ENCODE assay signal across 16 cellular contexts in the genomic region with DNA sequence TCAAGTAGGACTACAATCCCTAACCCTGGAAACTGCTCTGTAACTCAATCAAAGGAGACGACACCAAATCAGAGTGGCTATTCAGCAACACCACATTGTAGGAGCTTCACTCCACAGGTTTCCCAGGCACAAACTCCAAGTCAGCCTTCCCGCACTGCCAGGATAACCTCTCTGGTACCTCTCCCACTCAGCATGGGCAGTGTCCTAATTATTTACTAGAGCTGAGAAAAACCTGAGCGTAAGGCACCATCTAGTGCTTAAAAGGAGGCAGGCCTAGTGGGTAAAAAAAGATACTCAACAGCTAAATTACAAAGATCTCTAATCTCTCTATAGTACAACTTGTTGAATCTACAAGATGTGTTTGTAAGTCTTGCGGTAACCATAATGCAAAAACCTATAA. TPM values are rescaled to one million over a fixed set of nuclear protein-coding genes. Genes with fewer than 3 reads are reported as not detected.
A peak's percentile ranks its signal among the peaks of the same experiment; 100 is the strongest.
DNase-seq lines count a peak whose midpoint lies in the region; ATAC-seq, FAIRE-seq and TF ChIP-seq lines count a peak whose summit lies in the region.
"Had no signal": no experiment of that assay in that cellular context is flagged by ENCODE, and none has a peak within 500 bp of the region (broad histone marks: within the 10 kb centered on the region; RNA-seq: fewer than 3 reads in every experiment).

No MANE protein-coding gene starts in this region.

- H3K4me3 Mint-ChIP-seq in WTC11, result no peak overlapping the region
- H3K4me3 Mint-ChIP-seq in natural killer cell treated with Interleukin-12 subunit alpha and Interleukin-12 subunit beta and Interleukin-15 and Interleukin-18, amount 100 ng/mL, for 72 hours, result peak overlapping the region; percentile 82
- H3K4me3 Mint-ChIP-seq: activated CD4-positive, alpha-beta T cell treated with anti-CD3 and anti-CD28 coated beads, Interleukin-2, amount 10 ng/mL, durations not matched to agents 7 days and 5 days; brain; T-helper 17 cell had no signal

- H3K4me1 Mint-ChIP-seq in WTC11, result peaks cover 17% of the 10 kb centered on the region
- H3K4me1 Mint-ChIP-seq in natural killer cell treated with Interleukin-12 subunit alpha and Interleukin-12 subunit beta and Interleukin-15 and Interleukin-18, amount 100 ng/mL, for 72 hours (ENCODE audit: low read depth in 2 of 2), result peaks cover 32 to 41% of the 10 kb centered on the region in 2 donors

- peak overlapping the region; percentile 71 for H3K27ac Mint-ChIP-seq in WTC11
- H3K27ac Mint-ChIP-seq in natural killer cell treated with Interleukin-12 subunit alpha and Interleukin-12 subunit beta and Interleukin-15 and Interleukin-18, amount 100 ng/mL, for 72 hours, result no peak overlapping the region
- H3K27ac Mint-ChIP-seq: activated CD4-positive, alpha-beta T cell treated with anti-CD3 and anti-CD28 coated beads, Interleukin-2, amount 10 ng/mL, durations not matched to agents 7 days and 5 days; brain had no signal

- no peak for TF ChIP-seq CTCF in WTC11 (IDR thresholded peaks at IDR 0.05)

- CTCF ChIA-PET in WTC11 (lab: Charles Lee), result interaction anchor here (0.7 to 1.4 kb wide), 7 partner anchors 16 to 537 kb away, joined by 3 to 12 read pairs (median 4); a partner anchor contains a TSS

- peaks cover 11% of the 10 kb centered on the region for H3K36me3 Mint-ChIP-seq in WTC11
- H3K36me3 Mint-ChIP-seq in natural killer cell treated with Interleukin-12 subunit alpha and Interleukin-12 subunit beta and Interleukin-15 and Interleukin-18, amount 100 ng/mL, for 72 hours, result peaks cover 22% of the 10 kb centered on the region

- POLR2A ChIA-PET in WTC11 (lab: Charles Lee), result no interaction called here

- DNase-seq in NCI-H82 (lab: John Stamatoyannopoulos, UW) (peak; percentile 19), NCI-H82 treated with DMSO at 0.1 percent for 48 hours (lab: John Stamatoyannopoulos, UW; ENCODE audit: unreplicated experiment) (no peak), GM18507 (ENCODE audit: extremely low spot score, insufficient read length, low read depth) (no peak), WTC11 (ENCODE audit: low spot score) (no peak), NCI-H187 treated with DMSO at 0.1 percent for 48 hours (lab: John Stamatoyannopoulos, UW) (no peak), NCI-H748 (lab: John Stamatoyannopoulos, UW; ENCODE audit: unreplicated experiment) (no peak), amniotic stem cell (lab: John Stamatoyannopoulos, UW) (no peak)
- DNase-seq in natural killer cell treated with Interleukin-12 subunit alpha and Interleukin-12 subunit beta and Interleukin-15 and Interleukin-18, amount 100 ng/mL, for 72 hours (ENCODE audit: low spot score), result no peak
- DNase-seq: activated CD4-positive, alpha-beta T cell treated with anti-CD3 and anti-CD28 coated beads, Interleukin-2, amount 10 ng/mL, durations not matched to agents 7 days and 5 days; mammary epithelial cell; NCI-H510A; sigmoid colon; T-helper 17 cell had no signal

- peaks cover 4% of the 10 kb centered on the region; the same call in 1 of the 2 replicates for H3K9me3 Mint-ChIP-seq in WTC11
- H3K9me3 Mint-ChIP-seq in natural killer cell treated with Interleukin-12 subunit alpha and Interleukin-12 subunit beta and Interleukin-15 and Interleukin-18, amount 100 ng/mL, for 72 hours, result no peaks in the 10 kb centered on the region

- ATAC-seq in WTC11, result peak; percentile 71
- ATAC-seq in natural killer cell treated with Interleukin-12 subunit alpha and Interleukin-12 subunit beta and Interleukin-15 and Interleukin-18, amount 100 ng/mL, for 72 hours, result no peak
- ATAC-seq: A549, T-helper 17 cell had no signal

- peak; percentile 74 for FAIRE-seq in GM18507 (lab: Jason Lieb, UNC)
- FAIRE-seq: A549, H54 had no signal

- H3K27me3 Mint-ChIP-seq in WTC11 (ENCODE audit: low read depth), result no peaks in the 10 kb centered on the region
- H3K27me3 Mint-ChIP-seq in natural killer cell treated with Interleukin-12 subunit alpha and Interleukin-12 subunit beta and Interleukin-15 and Interleukin-18, amount 100 ng/mL, for 72 hours, result no peaks in the 10 kb centered on the region
- H3K27me3 Mint-ChIP-seq: activated CD4-positive, alpha-beta T cell treated with anti-CD3 and anti-CD28 coated beads, Interleukin-2, amount 10 ng/mL, durations not matched to agents 7 days and 5 days; brain; T-helper 17 cell had no signal

TF ChIP-seq in WTC11, 78 proteins besides CTCF, POLR2A, EP300 and RAD21:
- TF ChIP-seq, protein P1, sequence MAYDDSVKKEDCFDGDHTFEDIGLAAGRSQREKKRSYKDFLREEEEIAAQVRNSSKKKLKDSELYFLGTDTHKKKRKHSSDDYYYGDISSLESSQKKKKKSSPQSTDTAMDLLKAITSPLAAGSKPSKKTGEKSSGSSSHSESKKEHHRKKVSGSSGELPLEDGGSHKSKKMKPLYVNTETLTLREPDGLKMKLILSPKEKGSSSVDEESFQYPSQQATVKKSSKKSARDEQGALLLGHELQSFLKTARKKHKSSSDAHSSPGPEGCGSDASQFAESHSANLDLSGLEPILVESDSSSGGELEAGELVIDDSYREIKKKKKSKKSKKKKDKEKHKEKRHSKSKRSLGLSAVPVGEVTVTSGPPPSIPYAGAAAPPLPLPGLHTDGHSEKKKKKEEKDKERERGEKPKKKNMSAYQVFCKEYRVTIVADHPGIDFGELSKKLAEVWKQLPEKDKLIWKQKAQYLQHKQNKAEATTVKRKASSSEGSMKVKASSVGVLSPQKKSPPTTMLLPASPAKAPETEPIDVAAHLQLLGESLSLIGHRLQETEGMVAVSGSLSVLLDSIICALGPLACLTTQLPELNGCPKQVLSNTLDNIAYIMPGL (CRISPR knock-in tag; IDR thresholded peaks at IDR 0.05), result no peak
- TF ChIP-seq ZNF396 (CRISPR knock-in tag; IDR thresholded peaks at IDR 0.05; ENCODE audit: borderline replicate concordance) (no peak), NR1H2 (CRISPR knock-in tag; IDR thresholded peaks at IDR 0.05) (no peak), FOXK1 (CRISPR knock-in tag; IDR thresholded peaks at IDR 0.05) (no peak), ZNF263 (CRISPR knock-in tag; IDR thresholded peaks at IDR 0.05; ENCODE audit: low read depth) (no peak), ZNF671 (CRISPR knock-in tag; IDR thresholded peaks at IDR 0.05) (no peak), RELA (CRISPR knock-in tag; IDR thresholded peaks at IDR 0.05; ENCODE audit: borderline replicate concordance) (no peak), ZNF416 (CRISPR knock-in tag; IDR thresholded peaks at IDR 0.05) (no peak), JUN (CRISPR knock-in tag; IDR thresholded peaks at IDR 0.05) (no peak), GTF2I (CRISPR knock-in tag; conservative IDR thresholded peaks at IDR 0.05) (no peak), SMAD3 (CRISPR knock-in tag; IDR thresholded peaks at IDR 0.05; ENCODE audit: borderline replicate concordance) (no peak)
- TF ChIP-seq, protein P2, sequence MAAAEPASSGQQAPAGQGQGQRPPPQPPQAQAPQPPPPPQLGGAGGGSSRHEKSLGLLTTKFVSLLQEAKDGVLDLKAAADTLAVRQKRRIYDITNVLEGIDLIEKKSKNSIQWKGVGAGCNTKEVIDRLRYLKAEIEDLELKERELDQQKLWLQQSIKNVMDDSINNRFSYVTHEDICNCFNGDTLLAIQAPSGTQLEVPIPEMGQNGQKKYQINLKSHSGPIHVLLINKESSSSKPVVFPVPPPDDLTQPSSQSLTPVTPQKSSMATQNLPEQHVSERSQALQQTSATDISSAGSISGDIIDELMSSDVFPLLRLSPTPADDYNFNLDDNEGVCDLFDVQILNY (CRISPR knock-in tag; IDR thresholded peaks at IDR 0.05), result no peak
- TF ChIP-seq, protein P3, sequence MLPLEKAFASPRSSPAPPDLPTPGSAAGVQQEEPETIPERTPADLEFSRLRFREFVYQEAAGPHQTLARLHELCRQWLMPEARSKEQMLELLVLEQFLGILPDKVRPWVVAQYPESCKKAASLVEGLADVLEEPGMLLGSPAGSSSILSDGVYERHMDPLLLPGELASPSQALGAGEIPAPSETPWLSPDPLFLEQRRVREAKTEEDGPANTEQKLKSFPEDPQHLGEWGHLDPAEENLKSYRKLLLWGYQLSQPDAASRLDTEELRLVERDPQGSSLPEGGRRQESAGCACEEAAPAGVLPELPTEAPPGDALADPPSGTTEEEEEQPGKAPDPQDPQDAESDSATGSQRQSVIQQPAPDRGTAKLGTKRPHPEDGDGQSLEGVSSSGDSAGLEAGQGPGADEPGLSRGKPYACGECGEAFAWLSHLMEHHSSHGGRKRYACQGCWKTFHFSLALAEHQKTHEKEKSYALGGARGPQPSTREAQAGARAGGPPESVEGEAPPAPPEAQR (CRISPR knock-in tag; IDR thresholded peaks at IDR 0.05), result no peak
- TF ChIP-seq, protein P4, sequence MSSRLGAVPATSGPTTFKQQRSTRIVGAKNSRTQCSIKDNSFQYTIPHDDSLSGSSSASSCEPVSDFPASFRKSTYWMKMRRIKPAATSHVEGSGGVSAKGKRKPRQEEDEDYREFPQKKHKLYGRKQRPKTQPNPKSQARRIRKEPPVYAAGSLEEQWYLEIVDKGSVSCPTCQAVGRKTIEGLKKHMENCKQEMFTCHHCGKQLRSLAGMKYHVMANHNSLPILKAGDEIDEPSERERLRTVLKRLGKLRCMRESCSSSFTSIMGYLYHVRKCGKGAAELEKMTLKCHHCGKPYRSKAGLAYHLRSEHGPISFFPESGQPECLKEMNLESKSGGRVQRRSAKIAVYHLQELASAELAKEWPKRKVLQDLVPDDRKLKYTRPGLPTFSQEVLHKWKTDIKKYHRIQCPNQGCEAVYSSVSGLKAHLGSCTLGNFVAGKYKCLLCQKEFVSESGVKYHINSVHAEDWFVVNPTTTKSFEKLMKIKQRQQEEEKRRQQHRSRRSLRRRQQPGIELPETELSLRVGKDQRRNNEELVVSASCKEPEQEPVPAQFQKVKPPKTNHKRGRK (CRISPR knock-in tag; IDR thresholded peaks at IDR 0.05; ENCODE audit: borderline replicate concordance), result no peak

RNA-seq across cellular contexts. Expression of a gene that starts 36.1 kb away (rescaled TPM):
- 8.0 to 11.0 TPM (median 9.5 TPM) in 3 replicates for total RNA-seq in WTC11 (2021)
- total RNA-seq in natural killer cell treated with Interleukin-12 subunit alpha and Interleukin-12 subunit beta and Interleukin-15 and Interleukin-18, amount 100 ng/mL, for 72 hours, result 10 to 100 TPM; 17.7 to 19.8 TPM
